Comparison of ENCODE assay signal across 24 cellular contexts in the genomic region with DNA sequence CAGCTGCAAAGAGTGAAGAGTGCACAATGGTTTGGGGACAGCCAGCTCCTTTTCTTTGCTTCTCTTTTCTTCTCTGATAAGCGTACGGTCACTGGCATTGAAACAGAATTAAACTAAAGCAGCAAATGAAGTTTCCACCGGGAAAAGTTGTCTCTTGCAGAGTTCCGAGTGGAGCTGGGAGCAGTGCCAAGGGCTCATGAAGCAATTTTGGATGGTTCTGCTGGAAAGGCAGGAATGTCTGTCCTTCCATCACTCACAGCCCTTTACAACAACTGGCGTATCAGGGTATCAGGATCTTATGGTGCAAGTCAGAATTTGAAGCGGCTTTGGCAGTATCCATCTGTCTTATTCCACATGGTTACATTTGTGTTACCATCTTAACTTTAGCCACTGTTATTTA.
A peak's percentile ranks its signal among the peaks of the same experiment; 100 is the strongest.
DNase-seq lines count a peak whose midpoint lies in the region; ATAC-seq, FAIRE-seq and TF ChIP-seq lines count a peak whose summit lies in the region.
"Had no signal": no experiment of that assay in that cellular context is flagged by ENCODE, and none has a peak within 500 bp of the region (broad histone marks: within the 10 kb centered on the region; RNA-seq: fewer than 3 reads in every experiment).

No MANE protein-coding gene starts in this region.

- DNase-seq in Right ventricle myocardium superior (peak; percentile 38), heart left ventricle (no peak), fibroblast of the aortic adventitia (ENCODE audit: low read depth) (peak; percentile 54), neural progenitor cell (ENCODE audit: low spot score) (peak; percentile 36), tibial nerve (ENCODE audit: low spot score in 2 of 2) (peak; percentile 41 to 65), NCI-H1436 treated with DMSO at 0.1 percent for 48 hours (lab: John Stamatoyannopoulos, UW) (no peak), H54 (ENCODE audit: insufficient read length, low spot score) (no peak), left lung (no peak)
- DNase-seq: ACHN; CD4-positive, alpha-beta memory T cell; DND-41; HCEC 1CT; KBM-7; NCI-H1092 treated with DMSO at 0.1 percent for 48 hours; NCI-H2029 treated with DMSO at 0.1 percent for 48 hours; NCI-H510A treated with DMSO at 0.1 percent for 48 hours; NCI-H748 treated with DMSO at 0.1 percent for 48 hours had no signal

- H3K4me3 ChIP-seq in heart left ventricle (no peak overlapping the region), fibroblast of the aortic adventitia (ENCODE audit: low read depth, low read length) (no peak overlapping the region), neural progenitor cell (no peak overlapping the region), tibial nerve (no peak overlapping the region), left lung (no peak overlapping the region)
- H3K4me3 ChIP-seq: BLaER1 treated with 17β-estradiol and CSF1 and Interleukin-3, amounts not matched to agents 10 nM and 100 nM; GM12878; SJSA1 had no signal

- H3K27me3 ChIP-seq in heart left ventricle (peaks cover 0 to 4% (median 0%) of the 10 kb centered on the region in 9 donors), neural progenitor cell (no peaks in the 10 kb centered on the region), tibial nerve (no peaks in the 10 kb centered on the region), left lung (no peaks in the 10 kb centered on the region)
- H3K27me3 ChIP-seq: BLaER1 treated with 17β-estradiol and CSF1 and Interleukin-3, amounts not matched to agents 10 nM and 100 nM; SJSA1 had no signal

- no peaks in the 10 kb centered on the region for H3K4me1 ChIP-seq in heart left ventricle
- peaks cover 34% of the 10 kb centered on the region for H3K4me1 ChIP-seq in neural progenitor cell
- H3K4me1 ChIP-seq in tibial nerve = peaks cover 0 to 18% (median 3%) of the 10 kb centered on the region in 4 donors
- no peaks in the 10 kb centered on the region for H3K4me1 ChIP-seq in left lung
- H3K4me1 ChIP-seq: BLaER1 treated with 17β-estradiol and CSF1 and Interleukin-3, amounts not matched to agents 10 nM and 100 nM; SJSA1 had no signal

- H2AFZ ChIP-seq in neural progenitor cell (replicated peaks) = no peak overlapping the region

- H3K27me3 Mint-ChIP-seq in neural progenitor cell (ENCODE audit: insufficient read depth, low read depth) = no peaks in the 10 kb centered on the region

- H3K4me2 ChIP-seq in neural progenitor cell = peak overlapping the region; percentile 42
- H3K4me2 ChIP-seq: BLaER1 treated with 17β-estradiol and CSF1 and Interleukin-3, amounts not matched to agents 10 nM and 100 nM had no signal

- TF ChIP-seq EP300 in tibial nerve (IDR thresholded peaks at IDR 0.05) = no peak

- TF ChIP-seq CTCF in heart left ventricle (IDR thresholded peaks at IDR 0.05) (no peak), fibroblast of the aortic adventitia (IDR thresholded peaks at IDR 0.05; ENCODE audit: insufficient read depth, low read length) (no peak), neural progenitor cell (IDR thresholded peaks at IDR 0.05) (no peak), tibial nerve (IDR thresholded peaks at IDR 0.05) (no peak), left lung (IDR thresholded peaks at IDR 0.05) (no peak)

- intact Hi-C loops in Right ventricle myocardium superior (cut with DNase I) (no loop called here), heart left ventricle (cut with DNase I) (loop anchor here in 1 of 10 donors (10.0 kb wide), 1 partner anchor 109 kb away; no protein-coding TSS in a partner anchor), left lung (cut with DNase I) (no loop called here)

- WGBS in heart left ventricle, 4 donors = 62 to 73% (median 65%) methylated on average over 6 of the region's 6 CpGs
- WGBS in tibial nerve, 2 donors = 45 to 52% methylated on average over 6 of the region's 6 CpGs

- peaks cover 7% of the 10 kb centered on the region for H3F3A ChIP-seq in neural progenitor cell (ENCODE audit: low read depth)

- no peaks in the 10 kb centered on the region for H3K79me2 ChIP-seq in neural progenitor cell (ENCODE audit: low read depth)

- no peaks in the 10 kb centered on the region for H4K20me1 ChIP-seq in neural progenitor cell (ENCODE audit: low read depth)
- H4K20me1 ChIP-seq: BLaER1 treated with 17β-estradiol and CSF1 and Interleukin-3, amounts not matched to agents 10 nM and 100 nM had no signal

- no peak for FAIRE-seq in H54 (lab: Jason Lieb, UNC)
- FAIRE-seq: GM12878, HepG2 had no signal

- H3K4me3 Mint-ChIP-seq in neural progenitor cell = no peak overlapping the region
- H3K4me3 Mint-ChIP-seq: CD4-positive, alpha-beta memory T cell had no signal

- peaks cover 23% of the 10 kb centered on the region for H3K4me1 Mint-ChIP-seq in neural progenitor cell
- H3K4me1 Mint-ChIP-seq: CD4-positive, alpha-beta memory T cell had no signal

- H3K27ac ChIP-seq in heart left ventricle (no peak overlapping the region), neural progenitor cell (no peak overlapping the region), tibial nerve (no peak overlapping the region), left lung (no peak overlapping the region)
- H3K27ac ChIP-seq: 22Rv1; BLaER1 treated with 17β-estradiol and CSF1 and Interleukin-3, amounts not matched to agents 10 nM and 100 nM; HL-60; SJSA1 had no signal

- H3K36me3 Mint-ChIP-seq in neural progenitor cell = no peaks in the 10 kb centered on the region
- H3K36me3 Mint-ChIP-seq: CD4-positive, alpha-beta memory T cell had no signal

- TF ChIP-seq POLR2A in heart left ventricle (IDR thresholded peaks at IDR 0.05) = no peak
- TF ChIP-seq POLR2A in tibial nerve (IDR thresholded peaks at IDR 0.05) = no peak
- no peak for TF ChIP-seq POLR2A in H54 (IDR thresholded peaks at IDR 0.05; ENCODE audit: low read depth, low read length)

- ATAC-seq in Right ventricle myocardium superior (ENCODE audit: poor library complexity) (no peak), heart left ventricle (no peak), left lung (no peak)
- ATAC-seq: GM12878, HepG2, Panc1 had no signal

- H3K9me3 ChIP-seq in heart left ventricle = no peaks in the 10 kb centered on the region
- no peaks in the 10 kb centered on the region for H3K9me3 ChIP-seq in neural progenitor cell (ENCODE audit: low read depth)
- no peaks in the 10 kb centered on the region for H3K9me3 ChIP-seq in tibial nerve
- H3K9me3 ChIP-seq in left lung = no peaks in the 10 kb centered on the region
- H3K9me3 ChIP-seq: BLaER1 treated with 17β-estradiol and CSF1 and Interleukin-3, amounts not matched to agents 10 nM and 100 nM; SJSA1 had no signal

- H3K9ac ChIP-seq in neural progenitor cell = no peak overlapping the region
- H3K9ac ChIP-seq: BLaER1 treated with 17β-estradiol and CSF1 and Interleukin-3, amounts not matched to agents 10 nM and 100 nM had no signal

- peaks cover 2% of the 10 kb centered on the region for H3K9me3 Mint-ChIP-seq in neural progenitor cell

- H3K36me3 ChIP-seq in heart left ventricle (no peaks in the 10 kb centered on the region), neural progenitor cell (no peaks in the 10 kb centered on the region), tibial nerve (no peaks in the 10 kb centered on the region), left lung (no peaks in the 10 kb centered on the region)
- H3K36me3 ChIP-seq: BLaER1 treated with 17β-estradiol and CSF1 and Interleukin-3, amounts not matched to agents 10 nM and 100 nM; SJSA1 had no signal

- no peak overlapping the region for H3K27ac Mint-ChIP-seq in neural progenitor cell
- H3K27ac Mint-ChIP-seq: CD4-positive, alpha-beta memory T cell had no signal

Comparison
In these comparisons a context has a peak if more than half of its experiments do, and no peak if none do; other contexts are left out.
1. DNase-seq: peak in Right ventricle myocardium superior (single experiment), fibroblast of the aortic adventitia (single experiment), neural progenitor cell (single experiment) and tibial nerve (2 of 2); none in heart left ventricle (0 of 5), NCI-H1436 treated with DMSO at 0.1 percent for 48 hours (single experiment), H54 (single experiment) and left lung (0 of 2).